2 cellular contexts compared by ENCODE assay signal in the genomic region with DNA sequence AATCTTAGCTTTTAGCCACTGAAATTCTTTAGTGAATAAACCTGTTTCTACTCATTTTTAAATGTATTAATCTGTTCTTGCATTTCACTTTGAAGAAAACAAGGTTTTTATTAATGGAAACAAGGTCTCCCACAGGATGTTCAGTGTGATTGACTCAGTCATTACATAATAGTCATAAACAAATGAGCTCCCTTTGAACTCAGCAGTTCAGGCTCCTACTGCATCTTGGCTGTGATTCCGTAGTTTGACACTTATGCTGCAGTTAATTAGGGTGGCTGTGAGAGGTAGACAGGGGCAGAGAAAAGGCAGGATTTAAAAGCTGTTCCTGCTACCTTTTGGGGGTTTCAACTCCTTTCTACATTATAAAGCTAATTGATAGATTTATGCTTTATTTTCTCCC.
TF ChIP-seq lines count a peak whose summit lies in the region.

No MANE protein-coding gene starts in this region.

TF ChIP-seq in SK-N-SH treated with all-trans-retinoic acid at 6 μM for 48 hours, 23 proteins besides CTCF, POLR2A, EP300 and RAD21 (continued from another document):
- TF ChIP-seq TOX (CRISPR knock-in tag; IDR thresholded peaks at IDR 0.05; ENCODE audit: borderline replicate concordance) (no peak), BACH2 (CRISPR knock-in tag; IDR thresholded peaks at IDR 0.05; ENCODE audit: borderline replicate concordance) (no peak)
- TF ChIP-seq, protein P1, sequence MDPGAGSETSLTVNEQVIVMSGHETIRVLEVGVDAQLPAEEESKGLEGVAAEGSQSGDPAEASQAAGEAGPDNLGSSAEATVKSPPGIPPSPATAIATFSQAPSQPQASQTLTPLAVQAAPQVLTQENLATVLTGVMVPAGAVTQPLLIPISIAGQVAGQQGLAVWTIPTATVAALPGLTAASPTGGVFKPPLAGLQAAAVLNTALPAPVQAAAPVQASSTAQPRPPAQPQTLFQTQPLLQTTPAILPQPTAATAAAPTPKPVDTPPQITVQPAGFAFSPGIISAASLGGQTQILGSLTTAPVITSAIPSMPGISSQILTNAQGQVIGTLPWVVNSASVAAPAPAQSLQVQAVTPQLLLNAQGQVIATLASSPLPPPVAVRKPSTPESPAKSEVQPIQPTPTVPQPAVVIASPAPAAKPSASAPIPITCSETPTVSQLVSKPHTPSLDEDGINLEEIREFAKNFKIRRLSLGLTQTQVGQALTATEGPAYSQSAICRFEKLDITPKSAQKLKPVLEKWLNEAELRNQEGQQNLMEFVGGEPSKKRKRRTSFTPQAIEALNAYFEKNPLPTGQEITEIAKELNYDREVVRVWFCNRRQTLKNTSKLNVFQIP (CRISPR knock-in tag; IDR thresholded peaks at IDR 0.05; ENCODE audit: borderline replicate concordance, low read depth), result no peak

TF ChIP-seq in SK-N-SH, 30 proteins besides CTCF, POLR2A, EP300 and RAD21:
- TF ChIP-seq, protein P2, sequence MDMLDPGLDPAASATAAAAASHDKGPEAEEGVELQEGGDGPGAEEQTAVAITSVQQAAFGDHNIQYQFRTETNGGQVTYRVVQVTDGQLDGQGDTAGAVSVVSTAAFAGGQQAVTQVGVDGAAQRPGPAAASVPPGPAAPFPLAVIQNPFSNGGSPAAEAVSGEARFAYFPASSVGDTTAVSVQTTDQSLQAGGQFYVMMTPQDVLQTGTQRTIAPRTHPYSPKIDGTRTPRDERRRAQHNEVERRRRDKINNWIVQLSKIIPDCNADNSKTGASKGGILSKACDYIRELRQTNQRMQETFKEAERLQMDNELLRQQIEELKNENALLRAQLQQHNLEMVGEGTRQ (IDR thresholded peaks at IDR 0.05; ENCODE audit: borderline replicate concordance, low read depth, low read length), result no peak
- no peak for TF ChIP-seq RFX5 (IDR thresholded peaks at IDR 0.05; ENCODE audit: low read length)
